In the genomic region with DNA sequence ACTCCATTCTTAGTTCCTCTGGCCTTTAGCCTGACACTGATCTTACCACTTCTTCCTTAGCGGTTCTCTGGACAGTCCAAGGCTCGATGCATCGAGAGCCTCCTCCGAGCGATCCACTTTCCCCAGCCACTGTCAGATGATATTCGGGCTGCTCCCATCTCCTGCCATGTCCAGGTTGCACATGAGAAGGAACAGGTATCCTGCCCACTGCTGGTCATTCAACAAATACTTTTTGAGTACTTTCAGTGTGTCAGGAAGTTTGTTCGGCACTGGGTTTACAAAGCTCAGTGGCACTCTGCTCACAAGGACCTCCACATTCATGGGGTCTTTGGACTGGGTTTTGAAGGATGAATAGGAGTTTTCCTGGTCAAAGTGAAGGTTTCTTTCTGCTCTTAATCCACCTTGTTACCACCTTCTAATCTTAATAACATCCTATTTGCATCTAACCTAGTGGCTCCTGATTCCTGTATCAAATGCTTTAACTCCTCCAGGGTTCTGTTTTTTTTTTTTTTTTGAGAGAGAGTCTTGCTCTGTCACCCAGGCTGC, we compare ENCODE assay signal across 2 cellular contexts.
TF ChIP-seq lines count a peak whose summit lies in the region.

No MANE protein-coding gene starts in this region.

TF ChIP-seq in A549, 52 proteins besides CTCF, POLR2A, EP300 and RAD21:
- TF ChIP-seq ESRRA (IDR thresholded peaks at IDR 0.05; ENCODE audit: borderline replicate concordance, low read length), result no peak
- TF ChIP-seq, protein P1, sequence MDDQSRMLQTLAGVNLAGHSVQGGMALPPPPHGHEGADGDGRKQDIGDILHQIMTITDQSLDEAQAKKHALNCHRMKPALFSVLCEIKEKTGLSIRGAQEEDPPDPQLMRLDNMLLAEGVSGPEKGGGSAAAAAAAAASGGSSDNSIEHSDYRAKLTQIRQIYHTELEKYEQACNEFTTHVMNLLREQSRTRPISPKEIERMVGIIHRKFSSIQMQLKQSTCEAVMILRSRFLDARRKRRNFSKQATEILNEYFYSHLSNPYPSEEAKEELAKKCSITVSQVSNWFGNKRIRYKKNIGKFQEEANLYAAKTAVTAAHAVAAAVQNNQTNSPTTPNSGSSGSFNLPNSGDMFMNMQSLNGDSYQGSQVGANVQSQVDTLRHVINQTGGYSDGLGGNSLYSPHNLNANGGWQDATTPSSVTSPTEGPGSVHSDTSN (IDR thresholded peaks at IDR 0.05), result no peak
- no peak for TF ChIP-seq NR3C1 (IDR thresholded peaks at IDR 0.05)
- TF ChIP-seq PHF8 (IDR thresholded peaks at IDR 0.05; ENCODE audit: borderline replicate concordance, low read depth), result no peak
- TF ChIP-seq CBX2 (IDR thresholded peaks at IDR 0.05; ENCODE audit: borderline replicate concordance, low read depth), result no peak
- TF ChIP-seq FOSB (CRISPR knock-in tag; IDR thresholded peaks at IDR 0.05), result no peak
TF ChIP-seq in A549: peak in this region for 0.

TF ChIP-seq in HCT116, 20 proteins besides CTCF, POLR2A, EP300 and RAD21:
- TF ChIP-seq EZH2phosphoT487 (IDR thresholded peaks at IDR 0.05; ENCODE audit: borderline replicate concordance) (no peak), SRF (IDR thresholded peaks at IDR 0.05; ENCODE audit: low read depth) (no peak), SIN3A (IDR thresholded peaks at IDR 0.05; ENCODE audit: low read depth) (no peak), TCF7L2 (IDR thresholded peaks at IDR 0.05; ENCODE audit: borderline replicate concordance, extremely low read depth, insufficient read depth, insufficient read length) (no peak)
- TF ChIP-seq, protein P2, sequence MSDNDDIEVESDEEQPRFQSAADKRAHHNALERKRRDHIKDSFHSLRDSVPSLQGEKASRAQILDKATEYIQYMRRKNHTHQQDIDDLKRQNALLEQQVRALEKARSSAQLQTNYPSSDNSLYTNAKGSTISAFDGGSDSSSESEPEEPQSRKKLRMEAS (IDR thresholded peaks at IDR 0.05), result no peak
